ENCODE assay signal across 1 cellular context in the genomic region with DNA sequence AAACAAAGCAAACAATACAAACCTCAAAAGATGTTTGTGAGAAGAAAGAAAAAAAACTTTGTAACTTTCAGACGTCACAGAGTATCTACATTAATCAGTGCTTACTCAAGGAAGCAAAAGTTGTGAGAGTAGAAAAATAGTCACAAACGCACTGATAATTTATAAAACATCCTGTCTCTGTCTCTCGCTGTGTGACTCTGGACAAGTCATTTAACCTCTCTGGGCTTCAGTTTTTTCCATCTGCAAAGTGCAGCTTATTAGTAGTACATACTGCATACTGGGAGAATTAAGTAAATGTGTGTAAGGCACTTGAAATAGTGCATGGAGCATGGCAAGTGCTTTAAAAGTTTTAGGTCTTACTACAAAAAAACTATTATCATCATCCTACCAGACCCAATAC.
A peak's percentile ranks its signal among the peaks of the same experiment; 100 is the strongest.
TF ChIP-seq lines count a peak whose summit lies in the region.

No MANE protein-coding gene starts in this region.

TF ChIP-seq in K562, 482 proteins besides CTCF, POLR2A, EP300 and RAD21:
- peak; percentile 77 for TF ChIP-seq BCOR (IDR thresholded peaks at IDR 0.05)
- TF ChIP-seq MCM3 (IDR thresholded peaks at IDR 0.05) = no peak
- TF ChIP-seq ZFP36 (IDR thresholded peaks at IDR 0.05; ENCODE audit: low read depth, low read length, partially characterized antibody) = peak; percentile 75
- TF ChIP-seq ZNF239 (CRISPR knock-in tag; IDR thresholded peaks at IDR 0.05) = no peak
- TF ChIP-seq, protein P1, sequence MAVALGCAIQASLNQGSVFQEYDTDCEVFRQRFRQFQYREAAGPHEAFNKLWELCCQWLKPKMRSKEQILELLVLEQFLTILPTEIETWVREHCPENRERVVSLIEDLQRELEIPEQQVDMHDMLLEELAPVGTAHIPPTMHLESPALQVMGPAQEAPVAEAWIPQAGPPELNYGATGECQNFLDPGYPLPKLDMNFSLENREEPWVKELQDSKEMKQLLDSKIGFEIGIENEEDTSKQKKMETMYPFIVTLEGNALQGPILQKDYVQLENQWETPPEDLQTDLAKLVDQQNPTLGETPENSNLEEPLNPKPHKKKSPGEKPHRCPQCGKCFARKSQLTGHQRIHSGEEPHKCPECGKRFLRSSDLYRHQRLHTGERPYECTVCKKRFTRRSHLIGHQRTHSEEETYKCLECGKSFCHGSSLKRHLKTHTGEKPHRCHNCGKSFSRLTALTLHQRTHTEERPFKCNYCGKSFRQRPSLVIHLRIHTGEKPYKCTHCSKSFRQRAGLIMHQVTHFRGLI (CRISPR knock-in tag; IDR thresholded peaks at IDR 0.05) = no peak
- TF ChIP-seq RBM25 (IDR thresholded peaks at IDR 0.05; ENCODE audit: low read depth, low read length, severe bottlenecking) = peak; percentile 87
- no peak for TF ChIP-seq NUFIP1 (IDR thresholded peaks at IDR 0.05; ENCODE audit: partially characterized antibody)
- TF ChIP-seq KDM1A (IDR thresholded peaks at IDR 0.05) = peak in 1 of 2 experiments; percentile 32; a peak in 1 of 4 replicates
- TF ChIP-seq ARID2 (IDR thresholded peaks at IDR 0.05) = no peak
- TF ChIP-seq ID3 (CRISPR knock-in tag; IDR thresholded peaks at IDR 0.05) = no peak
- TF ChIP-seq ID3 (tag; IDR thresholded peaks at IDR 0.05) = no peak
- peak; percentile 33 for TF ChIP-seq BRD9 (IDR thresholded peaks at IDR 0.05; ENCODE audit: low read depth, partially characterized antibody)
TF ChIP-seq in K562: peak in this region for 5.
